ENCODE assay signal across 20 cellular contexts in genomic region chr4:25131925-25132324, GRCh38.
"Had no signal": no experiment of that assay in that cellular context is flagged by ENCODE, and none has a peak within 500 bp of the region (broad histone marks: within the 10 kb centered on the region; RNA-seq: fewer than 3 reads in every experiment).

No MANE protein-coding gene starts in this region.

- H3K9me3 ChIP-seq: transverse colon had no signal

- ATAC-seq: activated T-cell treated with anti-CD3 and anti-CD28 coated beads, Interleukin-2, amount 50 U/mL, for 4 hours; foreskin keratinocyte; mucosa of descending colon; sciatic nerve; stimulated activated naive B cell treated with anti-CD40 and anti-IgM and Interleukin-4, amounts not matched to agents 10 μg/mL and 1 μg/mL and 100 μg/mL, for 72 hours had no signal

- H3K4me3 ChIP-seq: breast epithelium, hepatocyte, mucosa of descending colon, transverse colon had no signal

- H3K27ac ChIP-seq: breast epithelium, foreskin keratinocyte, transverse colon had no signal

- H3K4me1 ChIP-seq: breast epithelium, foreskin keratinocyte had no signal

- H3K36me3 ChIP-seq: transverse colon had no signal

- DNase-seq: activated CD4-positive, CD25-positive, alpha-beta regulatory T cell treated with anti-CD3 and anti-CD28 coated beads, Interleukin-2, amount 50 U/mL, for 72 hours; activated CD8-positive, alpha-beta memory T cell treated with anti-CD3 and anti-CD28 coated beads for 24 hours; activated CD8-positive, alpha-beta memory T cell treated with anti-CD3 and anti-CD28 coated beads, Interleukin-2, amount 50 U/mL, for 4 hours; activated naive CD4-positive, alpha-beta T cell; activated T-cell treated with anti-CD3 and anti-CD28 coated beads, Interleukin-2, amount 50 U/mL, for 4 hours; cortex of kidney; effector CD4-positive, alpha-beta T cell; erythroblast; foreskin keratinocyte; left colon; mucosa of descending colon; nephron progenitor cell; occipital lobe; small intestine; stimulated activated CD8-positive, alpha-beta memory T cell treated with anti-CD3 and anti-CD28 coated beads, Interleukin-4, amount 100 ng/mL, for 48 hours; stimulated activated naive B cell treated with anti-CD40 and anti-IgM and Interleukin-4, amounts not matched to agents 10 μg/mL and 1 μg/mL and 100 μg/mL, for 72 hours; transverse colon had no signal

- H3K27me3 ChIP-seq: breast epithelium, foreskin keratinocyte, hepatocyte, transverse colon had no signal
